Comparison of ENCODE assay signal across 8 cellular contexts in the genomic region with DNA sequence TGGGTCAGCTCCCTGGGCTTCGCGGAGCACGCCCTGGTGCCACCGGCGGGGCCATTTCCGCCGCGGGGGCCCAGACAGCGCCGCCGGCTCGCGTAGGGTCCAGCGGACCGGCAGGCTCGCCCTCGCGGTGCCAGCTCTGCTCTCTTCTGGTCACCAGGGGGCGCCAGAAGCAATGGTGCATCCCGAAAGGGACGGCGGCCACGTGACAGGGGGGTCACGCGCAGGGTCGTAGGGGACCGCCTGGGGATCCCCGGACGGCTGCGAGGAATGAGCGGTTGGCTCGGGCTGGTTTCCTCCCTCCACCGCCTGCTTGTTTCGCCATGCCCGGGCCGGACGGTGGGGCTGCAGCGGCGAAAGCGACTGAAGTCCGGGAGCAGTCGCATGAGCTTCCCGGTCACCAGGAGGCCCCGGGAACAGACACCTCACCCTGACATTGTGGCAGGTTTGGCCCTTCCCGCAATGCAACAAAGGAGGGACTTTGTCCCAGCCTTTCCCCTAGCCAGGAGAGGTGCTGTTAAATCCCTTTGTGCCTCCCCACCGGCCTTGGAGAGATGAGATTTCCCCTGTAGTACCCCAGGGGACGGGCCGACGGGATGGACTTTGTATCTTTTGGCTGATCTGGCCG. TPM values are rescaled to one million over a fixed set of nuclear protein-coding genes. Genes with fewer than 3 reads are reported as not detected.
DNase-seq lines count a peak whose midpoint lies in the region; ATAC-seq, FAIRE-seq and TF ChIP-seq lines count a peak whose summit lies in the region.

No MANE protein-coding gene starts in this region.

- TF ChIP-seq POLR2A in HepG2 (IDR thresholded peaks at IDR 0.05; ENCODE audit: insufficient read depth in 1 of 2, low read depth in 2 of 2, low read length in 2 of 2), result peak; percentile 41 to 57; a peak in 3 of 4 replicates

- H3K4me2 ChIP-seq in HepG2 (ENCODE audit: low read depth, low read length), result peak overlapping the region; percentile 80

- DNase-seq in C1 segment of cervical spinal cord (lab: John Stamatoyannopoulos, UW) (peak; percentile 13 to 87 (median 66)), NCI-H1694 treated with DMSO at 0.1 percent for 48 hours (lab: John Stamatoyannopoulos, UW) (peak; percentile 19), dermis microvascular lymphatic vessel endothelial cell (ENCODE audit: low read depth in 2 of 2) (peak; percentile 5 to 47), HepG2 (ENCODE audit: low spot score) (peak; percentile 58)
- DNase-seq in activated CD4-positive, alpha-beta T cell treated with anti-CD3 and anti-CD28 coated beads, Interleukin-2, amount 10 ng/mL, durations not matched to agents 7 days and 5 days, result peak; percentile 50
- peak; percentile 73 to 77 for DNase-seq in stimulated activated CD4-positive, alpha-beta T cell treated with anti-CD3 and anti-CD28 coated beads, Interleukin-2, amount 100 ng/mL, for 24 hours

- peaks cover 17% of the 10 kb centered on the region for H3K27me3 Mint-ChIP-seq in activated CD4-positive, alpha-beta T cell treated with anti-CD3 and anti-CD28 coated beads, Interleukin-2, amount 10 ng/mL, durations not matched to agents 7 days and 5 days

- POLR2A ChIA-PET in activated CD4-positive, alpha-beta T cell treated with anti-CD3 and anti-CD28 coated beads, Interleukin-2, amount 10 ng/mL, durations not matched to agents 7 days and 5 days (lab: Charles Lee), result no interaction called here
- POLR2A ChIA-PET in HepG2 (lab: Yijun Ruan, JAX), result interaction anchor here (1.1 to 1.6 kb wide), 3 partner anchors 16 to 227 kb away, joined by 4 to 5 read pairs (median 4); partner anchors contain the start of genes LONRF3 and ZCCHC12

- no peaks in the 10 kb centered on the region for H4K20me1 ChIP-seq in HepG2 (ENCODE audit: insufficient read depth, low read length)

- peak overlapping the region; percentile 37 to 63 (median 61); a peak in 5 of 6 replicates for H3K4me3 ChIP-seq in HepG2 (replicated peaks in 1 of 3; ENCODE audit: insufficient read depth in 1 of 3, low read depth in 2 of 3, low read length in 3 of 3)

- peak; percentile 50; the same call in 1 of the 2 replicates for TF ChIP-seq RAD21 in HepG2 (CRISPR knock-in tag; IDR thresholded peaks at IDR 0.05)

- 0% methylated on average over 5 of the region's 50 CpGs for WGBS in HepG2 (ENCODE audit: low lambda C conversion rate)

- no peaks in the 10 kb centered on the region for H3K9me3 ChIP-seq in HepG2 (ENCODE audit: low read length)

- TF ChIP-seq CTCF in HepG2 (CRISPR knock-in tag; IDR thresholded peaks at IDR 0.05), result peak; percentile 89

- H3K36me3 Mint-ChIP-seq in activated CD4-positive, alpha-beta T cell treated with anti-CD3 and anti-CD28 coated beads, Interleukin-2, amount 10 ng/mL, durations not matched to agents 7 days and 5 days (ENCODE audit: low read depth), result no peaks in the 10 kb centered on the region

- H3K4me1 ChIP-seq in HepG2 (ENCODE audit: insufficient read depth, low read length), result peaks cover 7% of the 10 kb centered on the region

- TSS peak; percentile 96 for BruUV-seq in HepG2 (replicated peaks; lab: Mats Ljungman, UMichigan)

- ATAC-seq in GM21367 (IDR thresholded peaks at IDR 0.05; ENCODE audit: unreplicated experiment) (peak; percentile 82), HepG2 (peak; percentile 96), GM21576 (IDR thresholded peaks at IDR 0.05; ENCODE audit: unreplicated experiment) (no peak)

- intact Hi-C loops in HepG2 (cut with micrococcal nuclease; ENCODE audit: unreplicated experiment), result no loop called here

- CTCF ChIA-PET in activated CD4-positive, alpha-beta T cell treated with anti-CD3 and anti-CD28 coated beads, Interleukin-2, amount 10 ng/mL, durations not matched to agents 7 days and 5 days (lab: Charles Lee), result interaction anchor here (0.7 to 1.6 kb wide), 4 partner anchors 8 to 298 kb away, joined by 3 to 8 read pairs (median 3); no protein-coding TSS in a partner anchor
- CTCF ChIA-PET in HepG2 (lab: Yijun Ruan, JAX; ENCODE audit: low intra/inter-chr PET ratio, low total read pairs), result interaction anchor here (0.6 to 1.0 kb wide), 2 partner anchors 169 to 228 kb away, joined by 3 read pairs; no protein-coding TSS in a partner anchor

- H3K9ac ChIP-seq in HepG2 (ENCODE audit: insufficient read depth, low read depth, low read length), result peak overlapping the region; percentile 66

- H3K27ac Mint-ChIP-seq in activated CD4-positive, alpha-beta T cell treated with anti-CD3 and anti-CD28 coated beads, Interleukin-2, amount 10 ng/mL, durations not matched to agents 7 days and 5 days, result no peak overlapping the region

- no peaks in the 10 kb centered on the region for H3K9me3 Mint-ChIP-seq in activated CD4-positive, alpha-beta T cell treated with anti-CD3 and anti-CD28 coated beads, Interleukin-2, amount 10 ng/mL, durations not matched to agents 7 days and 5 days

- peak; percentile 83 for FAIRE-seq in HepG2 (lab: Jason Lieb, UNC)

- H3K27ac ChIP-seq in HepG2 (ENCODE audit: extremely low read length, insufficient read depth, low read length), result peak overlapping the region; percentile 84

- peak overlapping the region; percentile 63 for H2AFZ ChIP-seq in HepG2 (ENCODE audit: low read length)

- H3K4me1 Mint-ChIP-seq in activated CD4-positive, alpha-beta T cell treated with anti-CD3 and anti-CD28 coated beads, Interleukin-2, amount 10 ng/mL, durations not matched to agents 7 days and 5 days, result no peaks in the 10 kb centered on the region

- in situ Hi-C loops in HepG2 (cut with HindIII; ENCODE audit: extremely low pct_ligation_motif_present, low pct_unique_long_range_greater_than_20kb), result no loop called here

- no peaks in the 10 kb centered on the region for H3K27me3 ChIP-seq in HepG2 (ENCODE audit: control insufficient read depth in 1 of 2, insufficient read depth in 2 of 2, low read length in 2 of 2)

- H3K36me3 ChIP-seq in HepG2 (replicated peaks in 1 of 2; ENCODE audit: control insufficient read depth in 1 of 2, insufficient read depth in 2 of 2, low read length in 2 of 2), result no peaks in the 10 kb centered on the region

- TF ChIP-seq EP300 in HepG2 (IDR thresholded peaks at IDR 0.05; ENCODE audit: low read depth in 2 of 2, low read length in 2 of 2), result no peak; a peak in 1 of 4 replicates
- TF ChIP-seq EP300 in HepG2 (CRISPR knock-in tag; IDR thresholded peaks at IDR 0.05; ENCODE audit: borderline replicate concordance), result no peak

- no peaks in the 10 kb centered on the region for H3K79me2 ChIP-seq in HepG2 (ENCODE audit: insufficient read depth, low read length)

- no peak overlapping the region for H3K4me3 Mint-ChIP-seq in activated CD4-positive, alpha-beta T cell treated with anti-CD3 and anti-CD28 coated beads, Interleukin-2, amount 10 ng/mL, durations not matched to agents 7 days and 5 days

TF ChIP-seq in HepG2, 621 proteins besides CTCF, POLR2A, EP300 and RAD21 (continues in another document):
- TF ChIP-seq ZFX (CRISPR knock-in tag; IDR thresholded peaks at IDR 0.05; ENCODE audit: low read depth) (peak; percentile 46), ZBTB39 (CRISPR knock-in tag; IDR thresholded peaks at IDR 0.05) (peak; percentile 83; the same call in 1 of the 2 replicates), ZNF703 (CRISPR knock-in tag; IDR thresholded peaks at IDR 0.05; ENCODE audit: borderline replicate concordance) (no peak), MIER3 (CRISPR knock-in tag; IDR thresholded peaks at IDR 0.05; ENCODE audit: borderline replicate concordance) (peak; percentile 36; the same call in 1 of the 2 replicates), REL (CRISPR knock-in tag; conservative IDR thresholded peaks at IDR 0.05) (0 out of 2 replicates have a peak, but pooled peaks have one; percentile 23), ZNF207 (IDR thresholded peaks at IDR 0.05; ENCODE audit: borderline replicate concordance) (no peak)

RNA-seq across cellular contexts. Expression of gene ZCCHC12, which starts 15.8 kb away (rescaled TPM):
- not detected for total RNA-seq in activated CD4-positive, alpha-beta T cell treated with anti-CD3 and anti-CD28 coated beads, Interleukin-2, amount 10 ng/mL, durations not matched to agents 7 days and 5 days
- total RNA-seq in dermis microvascular lymphatic vessel endothelial cell (under 0.01 TPM in 1 of 2 replicates, not detected in the other), HepG2 (2016; rRNA removed; fragmentation: Illumina TruSeq; extraction: Trizol) (0.14 and 0.20 TPM in 2 replicates)
- total RNA-seq in HepG2 (2016; cell fraction: cytosol; rRNA removed; fragmentation: Illumina TruSeq; extraction: Trizol; ENCODE audit: low read depth), result not detected in 2 replicates
- 0.19 and 0.21 TPM in 2 replicates for total RNA-seq in HepG2 (2016; cell fraction: insoluble cytoplasmic fraction; rRNA removed; fragmentation: Illumina TruSeq; extraction: Trizol)
- 0.07 TPM in 1 of 2 replicates, not detected in the other for total RNA-seq in HepG2 (2016; cell fraction: membrane; rRNA removed; fragmentation: Illumina TruSeq; extraction: Trizol)
- total RNA-seq in HepG2 (2016; cell fraction: nucleus; rRNA removed; fragmentation: Illumina TruSeq; extraction: Trizol), result not detected in 2 replicates
- polyA plus RNA-seq in HepG2 (2011; rRNA removed), result 0.05 and 0.09 TPM in 2 replicates
- 0.05 TPM in 2 replicates for polyA plus RNA-seq in HepG2 (2011; cell fraction: cytosol; rRNA removed)
- polyA plus RNA-seq in HepG2 (2011; cell fraction: nucleus; rRNA removed), result not detected in 2 replicates
- polyA plus RNA-seq in HepG2 (2012), result not detected in 2 replicates
- polyA plus RNA-seq in HepG2 (2016; cell fraction: cytosol; fragmentation: Illumina TruSeq; extraction: Trizol; ENCODE audit: low read depth), result not detected in 2 replicates
- polyA plus RNA-seq in HepG2 (2016; cell fraction: insoluble cytoplasmic fraction; fragmentation: Illumina TruSeq; extraction: Trizol; ENCODE audit: low read depth), result 0.10 and 0.16 TPM in 2 replicates
- not detected in 2 replicates for polyA plus RNA-seq in HepG2 (2016; cell fraction: membrane; fragmentation: Illumina TruSeq; extraction: Trizol; ENCODE audit: low read depth)
- polyA plus RNA-seq in HepG2 (2016; cell fraction: nucleus; fragmentation: Illumina TruSeq; extraction: Trizol; ENCODE audit: insufficient read depth, low read depth), result 0.20 TPM in 1 of 2 replicates, not detected in the other
- 0.06 TPM in 1 of 2 replicates, not detected in the other for polyA minus RNA-seq in HepG2 (2011; rRNA and poly(A)+ RNA removed; ENCODE audit: low replicate concordance)
- not detected in 2 replicates for polyA minus RNA-seq in HepG2 (2011; cell fraction: cytosol; rRNA and poly(A)+ RNA removed)
- not detected in 2 replicates for polyA minus RNA-seq in HepG2 (2011; cell fraction: nucleus; rRNA and poly(A)+ RNA removed)

Comparison
In these comparisons a context has a peak if more than half of its experiments do, and no peak if none do; other contexts are left out.
1. DNase-seq: peak in every context shown above with its lines; median percentile 75 in stimulated activated CD4-positive, alpha-beta T cell treated with anti-CD3 and anti-CD28 coated beads, Interleukin-2, amount 100 ng/mL, for 24 hours; 66 in C1 segment of cervical spinal cord; 58 in HepG2; 50 in activated CD4-positive, alpha-beta T cell treated with anti-CD3 and anti-CD28 coated beads, Interleukin-2, amount 10 ng/mL, durations not matched to agents 7 days and 5 days; 26 in dermis microvascular lymphatic vessel endothelial cell; 19 in NCI-H1694 treated with DMSO at 0.1 percent for 48 hours.